ENCODE assay signal across 2 cellular contexts in the genomic region with DNA sequence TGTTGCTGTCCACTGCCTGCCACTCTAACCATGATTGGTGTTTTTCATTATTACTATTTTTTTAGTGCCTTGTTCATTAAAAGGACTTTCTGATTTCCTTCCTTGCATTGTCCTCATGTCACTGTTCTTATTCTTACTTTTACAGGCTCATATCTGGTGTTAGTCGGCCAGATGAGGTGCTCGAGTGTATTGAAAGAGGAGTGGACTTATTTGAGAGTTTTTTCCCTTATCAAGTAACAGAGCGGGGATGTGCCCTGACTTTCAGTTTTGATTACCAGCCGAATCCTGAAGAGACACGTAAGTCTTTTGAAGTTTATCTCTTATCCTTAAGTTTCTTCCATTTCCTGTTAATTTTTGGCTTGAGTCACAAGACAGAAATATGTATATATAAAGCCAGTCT.
TF ChIP-seq lines count a peak whose summit lies in the region.

No MANE protein-coding gene starts in this region.

TF ChIP-seq in IMR-90, 13 proteins besides CTCF, POLR2A, EP300 and RAD21:
- no peak for TF ChIP-seq BHLHE40 (IDR thresholded peaks at IDR 0.05; ENCODE audit: low read depth, low read length)
- TF ChIP-seq, protein P1, sequence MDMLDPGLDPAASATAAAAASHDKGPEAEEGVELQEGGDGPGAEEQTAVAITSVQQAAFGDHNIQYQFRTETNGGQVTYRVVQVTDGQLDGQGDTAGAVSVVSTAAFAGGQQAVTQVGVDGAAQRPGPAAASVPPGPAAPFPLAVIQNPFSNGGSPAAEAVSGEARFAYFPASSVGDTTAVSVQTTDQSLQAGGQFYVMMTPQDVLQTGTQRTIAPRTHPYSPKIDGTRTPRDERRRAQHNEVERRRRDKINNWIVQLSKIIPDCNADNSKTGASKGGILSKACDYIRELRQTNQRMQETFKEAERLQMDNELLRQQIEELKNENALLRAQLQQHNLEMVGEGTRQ (IDR thresholded peaks at IDR 0.05; ENCODE audit: low read depth, low read length): no peak
- no peak for TF ChIP-seq RCOR1 (IDR thresholded peaks at IDR 0.05; ENCODE audit: insufficient replicate concordance, low read length)
- TF ChIP-seq MXI1 (IDR thresholded peaks at IDR 0.05; ENCODE audit: borderline replicate concordance, low read depth, low read length): no peak
- TF ChIP-seq RFX5 (IDR thresholded peaks at IDR 0.05; ENCODE audit: low read depth, low read length): no peak
- no peak for TF ChIP-seq MAZ (IDR thresholded peaks at IDR 0.05; ENCODE audit: borderline replicate concordance, low read depth, low read length)
- TF ChIP-seq CEBPB (IDR thresholded peaks at IDR 0.05; ENCODE audit: low read depth, low read length): no peak
- no peak for TF ChIP-seq CHD1 (IDR thresholded peaks at IDR 0.05; ENCODE audit: low read depth, low read length)
- TF ChIP-seq NFE2L2 (IDR thresholded peaks at IDR 0.05; ENCODE audit: low read depth, low read length): no peak
- TF ChIP-seq SMC3 (IDR thresholded peaks at IDR 0.05; ENCODE audit: low read depth, low read length): no peak
- TF ChIP-seq FOS (IDR thresholded peaks at IDR 0.05; ENCODE audit: low read depth, low read length): no peak
- TF ChIP-seq MAFK (IDR thresholded peaks at IDR 0.05; ENCODE audit: low read depth, low read length): no peak
- no peak for TF ChIP-seq ELK1 (IDR thresholded peaks at IDR 0.05; ENCODE audit: borderline replicate concordance, low read depth, low read length)

TF ChIP-seq in endothelial cell of umbilical vein, 7 proteins besides CTCF, POLR2A, EP300 and RAD21:
- TF ChIP-seq GATA2 (IDR thresholded peaks at IDR 0.05; ENCODE audit: insufficient read depth, insufficient read length, low read depth, low read length): peak; percentile 45
- TF ChIP-seq FOS (IDR thresholded peaks at IDR 0.05; ENCODE audit: borderline replicate concordance, insufficient read depth, low read length): no peak
